ENCODE assay signal across 8 cellular contexts in genomic region chr12:51218607-51219161, GRCh38. TPM values are rescaled to one million over a fixed set of nuclear protein-coding genes. Genes with fewer than 3 reads are reported as not detected.
DNase-seq lines count a peak whose midpoint lies in the region; ATAC-seq and TF ChIP-seq lines count a peak whose summit lies in the region.

No MANE protein-coding gene starts in this region.

- H3K27ac ChIP-seq in A673 (ENCODE audit: low read depth, low read length, poor library complexity, severe bottlenecking) (peak overlapping the region; percentile 97), right atrium auricular region (peak overlapping the region; percentile 98 to 99), gastrocnemius medialis (peak overlapping the region; percentile 98 to 100 (median 99))

- H3K4me3 ChIP-seq in A673 (ENCODE audit: low read depth, low read length, poor library complexity, severe bottlenecking) (peak overlapping the region; percentile 86), right atrium auricular region (peak overlapping the region; percentile 91 to 96), gastrocnemius medialis (peak overlapping the region; percentile 85 to 98 (median 89))

- no peak for ATAC-seq in activated T-helper 17 cell treated with anti-CD3 and anti-CD28 coated beads, Interleukin-2, amount 50 U/mL, for 72 hours (replicated peaks)
- peak; percentile 20 to 26 for ATAC-seq in gastrocnemius medialis

- DNase-seq in A673 (ENCODE audit: low spot score) (no peak), HFFc6 (no peak), right atrium auricular region (ENCODE audit: low spot score) (no peak), gastrocnemius medialis (peak in 1 of 2 donors; percentile 26), COR-L47 (lab: John Stamatoyannopoulos, UW) (no peak), activated gamma-delta T cell (lab: John Stamatoyannopoulos, UW) (no peak), middle frontal gyrus (ENCODE audit: extremely low spot score, low spot score) (no peak)

- intact Hi-C loops in A673 (cut with micrococcal nuclease; ENCODE audit: unreplicated experiment) = no loop called here
- intact Hi-C loops in gastrocnemius medialis (cut with DNase I; ENCODE audit: low total_unique reads) = loop anchor here (1.0 to 5.0 kb wide), 4 partner anchors 20 to 291 kb away; partner anchors contain the start of genes CSRNP2, DAZAP2 and TFCP2

- TSS peak; percentile 72 for BruUV-seq in A673 (replicated peaks; lab: Mats Ljungman, UMichigan)

- peak overlapping the region; percentile 95 for H3K27ac Mint-ChIP-seq in HFFc6
- H3K27ac Mint-ChIP-seq in activated T-helper 17 cell treated with anti-CD3 and anti-CD28 coated beads, Interleukin-2, amount 50 U/mL, for 72 hours = peak overlapping the region; percentile 94

- TF ChIP-seq POLR2A in gastrocnemius medialis (IDR thresholded peaks at IDR 0.05) = no peak

- H3K27me3 Mint-ChIP-seq in HFFc6 (ENCODE audit: insufficient read depth) = peaks cover 4% of the 10 kb centered on the region
- H3K27me3 Mint-ChIP-seq in activated T-helper 17 cell treated with anti-CD3 and anti-CD28 coated beads, Interleukin-2, amount 50 U/mL, for 72 hours = no peaks in the 10 kb centered on the region

- H3K27me3 ChIP-seq in A673 (replicated peaks; ENCODE audit: insufficient read depth, low read depth, low read length, poor library complexity) = no peaks in the 10 kb centered on the region
- no peaks in the 10 kb centered on the region for H3K27me3 ChIP-seq in right atrium auricular region
- H3K27me3 ChIP-seq in gastrocnemius medialis = no peaks in the 10 kb centered on the region

- peak overlapping the region; percentile 90 for H3K4me3 Mint-ChIP-seq in HFFc6
- H3K4me3 Mint-ChIP-seq in activated T-helper 17 cell treated with anti-CD3 and anti-CD28 coated beads, Interleukin-2, amount 50 U/mL, for 72 hours = peak overlapping the region; percentile 93

- in situ Hi-C loops in gastrocnemius medialis (cut with MboI; ENCODE audit: low sequenced_read_pairs in 4 of 4) = no loop called here

- H3K9me3 ChIP-seq in A673 (ENCODE audit: low read depth, low read length, poor library complexity, severe bottlenecking) = no peaks in the 10 kb centered on the region
- H3K9me3 ChIP-seq in right atrium auricular region = no peaks in the 10 kb centered on the region
- H3K9me3 ChIP-seq in gastrocnemius medialis = no peaks in the 10 kb centered on the region

- H3K4me1 ChIP-seq in A673 (ENCODE audit: insufficient read depth, low read length, poor library complexity, severe bottlenecking) (peaks cover 7% of the 10 kb centered on the region), right atrium auricular region (peaks cover 0 to 25% of the 10 kb centered on the region in 2 donors), gastrocnemius medialis (peaks cover 17 to 19% of the 10 kb centered on the region in 2 donors)

- H3K9me3 Mint-ChIP-seq in HFFc6 = no peaks in the 10 kb centered on the region
- H3K9me3 Mint-ChIP-seq in activated T-helper 17 cell treated with anti-CD3 and anti-CD28 coated beads, Interleukin-2, amount 50 U/mL, for 72 hours = no peaks in the 10 kb centered on the region

- H3K36me3 ChIP-seq in A673 (ENCODE audit: insufficient read depth, low read length, poor library complexity, severe bottlenecking) (no peaks in the 10 kb centered on the region), right atrium auricular region (no peaks in the 10 kb centered on the region), gastrocnemius medialis (no peaks in the 10 kb centered on the region)

- TF ChIP-seq CTCF in A673 (conservative IDR thresholded peaks at IDR 0.05; ENCODE audit: low read depth, low read length) = no peak
- no peak for TF ChIP-seq CTCF in HFFc6 (IDR thresholded peaks at IDR 0.05)
- TF ChIP-seq CTCF in right atrium auricular region (IDR thresholded peaks at IDR 0.05) = no peak
- no peak for TF ChIP-seq CTCF in gastrocnemius medialis (IDR thresholded peaks at IDR 0.05 in 4 of 5, conservative IDR thresholded peaks at IDR 0.05 in 1 of 5)

- peaks cover 26% of the 10 kb centered on the region for H3K4me1 Mint-ChIP-seq in HFFc6 (ENCODE audit: low read depth)
- H3K4me1 Mint-ChIP-seq in activated T-helper 17 cell treated with anti-CD3 and anti-CD28 coated beads, Interleukin-2, amount 50 U/mL, for 72 hours = peaks cover 24% of the 10 kb centered on the region

- POLR2A ChIA-PET in A673 (lab: Charles Lee; ENCODE audit: low non-redundant PET) = no interaction called here

- 0 out of 2 replicates have a peak, but pooled peaks cover 3% of the 10 kb centered on the region for H3K36me3 Mint-ChIP-seq in HFFc6 (ENCODE audit: low read depth)
- H3K36me3 Mint-ChIP-seq in activated T-helper 17 cell treated with anti-CD3 and anti-CD28 coated beads, Interleukin-2, amount 50 U/mL, for 72 hours (ENCODE audit: low read depth) = peaks cover 7% of the 10 kb centered on the region

- CTCF ChIA-PET in A673 (lab: Charles Lee) = interaction anchor here (0.8 kb wide), 1 partner anchor 1107 kb away, joined by 3 read pairs; the partner anchor contains the start of gene COX14

RNA-seq across cellular contexts. Expression of gene POU6F1, which starts 0.8 kb away (rescaled TPM):
- total RNA-seq in A673 (2021) (13.5 and 13.6 TPM in 2 replicates), right atrium auricular region (1 to 10 TPM; 3.0 to 6.0 TPM), gastrocnemius medialis (10 to 100 TPM in 2 of 4 donors, 1 to 10 TPM in 2; 8.1 to 11.1 (median 9.9) TPM)
- total RNA-seq in HFFc6 (2021; fragmentation: NEBNext Ultra II Directional; extraction: Animal tissue kit (Norgen Biotek cat#: 25700)) = 1 to 10 TPM; 3.6 to 5.8 (median 4.2) TPM
- total RNA-seq in activated T-helper 17 cell treated with anti-CD3 and anti-CD28 coated beads, Interleukin-2, amount 50 U/mL, for 72 hours = 10 to 100 TPM in 1 of 2 donors, 1 to 10 TPM in 1; 6.9 to 25.2 TPM

RNA-seq across cellular contexts. Expression of gene DAZAP2, which starts 19.9 kb away (rescaled TPM):
- 125 and 138 TPM in 2 replicates for total RNA-seq in A673 (2021)
- 100 to 1,000 TPM in 4 of 6 experiments, 10 to 100 TPM in 2; 84.7 to 137 (median 117) TPM for total RNA-seq in HFFc6 (2021; fragmentation: NEBNext Ultra II Directional; extraction: Animal tissue kit (Norgen Biotek cat#: 25700))
- total RNA-seq in activated T-helper 17 cell treated with anti-CD3 and anti-CD28 coated beads, Interleukin-2, amount 50 U/mL, for 72 hours = 100 to 1,000 TPM; 110 to 124 TPM
- 100 to 1,000 TPM; 193 to 309 TPM for total RNA-seq in right atrium auricular region
- 100 to 1,000 TPM; 204 to 274 (median 246) TPM for total RNA-seq in gastrocnemius medialis

RNA-seq across cellular contexts. Expression of gene TFCP2, which starts 45.7 kb away (rescaled TPM):
- total RNA-seq in A673 (2021) = 46.1 and 49.2 TPM in 2 replicates
- total RNA-seq in HFFc6 (2021; fragmentation: NEBNext Ultra II Directional; extraction: Animal tissue kit (Norgen Biotek cat#: 25700)) = 10 to 100 TPM; 23.6 to 26.5 (median 25.8) TPM
- total RNA-seq in activated T-helper 17 cell treated with anti-CD3 and anti-CD28 coated beads, Interleukin-2, amount 50 U/mL, for 72 hours = 10 to 100 TPM; 30.4 to 30.7 TPM
- total RNA-seq in right atrium auricular region = 1 to 10 TPM; 8.6 to 9.6 TPM
- total RNA-seq in gastrocnemius medialis = 10 to 100 TPM in 2 of 4 donors, 1 to 10 TPM in 2; 8.9 to 14.2 (median 10.8) TPM

RNA-seq across cellular contexts. Expression of gene SMAGP, which starts 51.5 kb away (rescaled TPM):
- total RNA-seq in A673 (2021) = 25.2 and 26.5 TPM in 2 replicates
- 10 to 100 TPM; 30.0 to 43.5 (median 32.5) TPM for total RNA-seq in HFFc6 (2021; fragmentation: NEBNext Ultra II Directional; extraction: Animal tissue kit (Norgen Biotek cat#: 25700))
- under 1 TPM; 0.13 to 0.50 TPM for total RNA-seq in activated T-helper 17 cell treated with anti-CD3 and anti-CD28 coated beads, Interleukin-2, amount 50 U/mL, for 72 hours
- total RNA-seq in right atrium auricular region = 1 to 10 TPM; 2.3 to 3.8 TPM
- total RNA-seq in gastrocnemius medialis = 1 to 10 TPM; 1.7 to 3.5 (median 2.5) TPM
